In genomic region chr12:32106517-32107366, GRCh38 we compare ENCODE assay signal across 1 cellular context.
A peak's percentile ranks its signal among the peaks of the same experiment; 100 is the strongest.
TF ChIP-seq lines count a peak whose summit lies in the region.

Gene BICD1, plus strand, starts transcription at chr12:32106847. Its CDS starts 485 bp downstream, at chr12:32107332.

TF ChIP-seq in HepG2, 621 proteins besides CTCF, POLR2A, EP300 and RAD21 (continued from another document and continues in another):
- TF ChIP-seq IRF9 (CRISPR knock-in tag; IDR thresholded peaks at IDR 0.05; ENCODE audit: borderline replicate concordance), result peak; percentile 32; the same call in 1 of the 2 replicates
- TF ChIP-seq ZNF598 (CRISPR knock-in tag; IDR thresholded peaks at IDR 0.05; ENCODE audit: borderline replicate concordance), result peak; percentile 38; the same call in 1 of the 2 replicates
- no peak for TF ChIP-seq PAWR (CRISPR knock-in tag; IDR thresholded peaks at IDR 0.05; ENCODE audit: borderline replicate concordance)
- TF ChIP-seq MAX (IDR thresholded peaks at IDR 0.05), result peak; percentile 91
- TF ChIP-seq LCORL (IDR thresholded peaks at IDR 0.05), result no peak
- 0 out of 2 replicates have a peak, but pooled peaks have one; percentile 39 for TF ChIP-seq LCORL (CRISPR knock-in tag; IDR thresholded peaks at IDR 0.05)
- no peak for TF ChIP-seq TCF7 (IDR thresholded peaks at IDR 0.05; ENCODE audit: low read depth)
- TF ChIP-seq ZNF800 (CRISPR knock-in tag; IDR thresholded peaks at IDR 0.05), result peak; percentile 92
- TF ChIP-seq MEIS2 (CRISPR knock-in tag; IDR thresholded peaks at IDR 0.05), result peak; percentile 58; the same call in 1 of the 2 replicates
- 0 out of 2 replicates have a peak, but pooled peaks have one; percentile 48 for TF ChIP-seq NKX3-1 (CRISPR knock-in tag; IDR thresholded peaks at IDR 0.05)
- peak; percentile 75; the same call in 1 of the 2 replicates for TF ChIP-seq ZIK1 (CRISPR knock-in tag; IDR thresholded peaks at IDR 0.05; ENCODE audit: borderline replicate concordance, low read depth)
- no peak; the same call in 1 of the 2 replicates for TF ChIP-seq THAP9 (CRISPR knock-in tag; IDR thresholded peaks at IDR 0.05; ENCODE audit: borderline replicate concordance)
- TF ChIP-seq THAP7 (CRISPR knock-in tag; IDR thresholded peaks at IDR 0.05), result no peak
- TF ChIP-seq SP2 (CRISPR knock-in tag; IDR thresholded peaks at IDR 0.05), result peak; percentile 19; the same call in 1 of the 2 replicates
- no peak for TF ChIP-seq PHF5A (CRISPR knock-in tag; IDR thresholded peaks at IDR 0.05; ENCODE audit: low read depth, unreplicated experiment)
- TF ChIP-seq PBX3 (CRISPR knock-in tag; IDR thresholded peaks at IDR 0.05; ENCODE audit: borderline replicate concordance), result no peak
- 0 out of 2 replicates have a peak, but pooled peaks have one; percentile 41 for TF ChIP-seq HINFP (CRISPR knock-in tag; IDR thresholded peaks at IDR 0.05; ENCODE audit: low read depth)
- no peak for TF ChIP-seq ZNF30 (CRISPR knock-in tag; IDR thresholded peaks at IDR 0.05)
- TF ChIP-seq FOXA1 (IDR thresholded peaks at IDR 0.05), result no peak
- TF ChIP-seq FOXA1 (CRISPR knock-in tag; IDR thresholded peaks at IDR 0.05), result peak; percentile 4; the same call in 1 of the 2 replicates
- TF ChIP-seq ZNF740 (CRISPR knock-in tag; IDR thresholded peaks at IDR 0.05), result no peak
- TF ChIP-seq PRDM4 (CRISPR knock-in tag; IDR thresholded peaks at IDR 0.05; ENCODE audit: borderline replicate concordance), result no peak
- TF ChIP-seq ZNF616 (CRISPR knock-in tag; IDR thresholded peaks at IDR 0.05; ENCODE audit: low read depth), result peak; percentile 82; the same call in 1 of the 2 replicates
- peak; percentile 78; the same call in 1 of the 2 replicates for TF ChIP-seq REPIN1 (CRISPR knock-in tag; IDR thresholded peaks at IDR 0.05; ENCODE audit: borderline replicate concordance, low read depth)
- peak; percentile 69; the same call in 1 of the 2 replicates for TF ChIP-seq TARDBP (CRISPR knock-in tag; IDR thresholded peaks at IDR 0.05)
- peak; percentile 57 for TF ChIP-seq MXD1 (CRISPR knock-in tag; IDR thresholded peaks at IDR 0.05)
- peak; percentile 87 for TF ChIP-seq TFDP1 (CRISPR knock-in tag; IDR thresholded peaks at IDR 0.05; ENCODE audit: borderline replicate concordance)
- no peak for TF ChIP-seq ZNF234 (CRISPR knock-in tag; conservative IDR thresholded peaks at IDR 0.05)
- no peak for TF ChIP-seq RARA (CRISPR knock-in tag; IDR thresholded peaks at IDR 0.05)
- no peak; the same call in 1 of the 2 replicates for TF ChIP-seq STAT5B (CRISPR knock-in tag; IDR thresholded peaks at IDR 0.05)
- peak; percentile 70; the same call in 1 of the 2 replicates for TF ChIP-seq KAT8 (CRISPR knock-in tag; IDR thresholded peaks at IDR 0.05)
- TF ChIP-seq U2AF1 (optimal IDR thresholded peaks at IDR 0.05; ENCODE audit: low read depth, low read length), result peak; percentile 35
- TF ChIP-seq MED13 (CRISPR knock-in tag; IDR thresholded peaks at IDR 0.05), result peak; percentile 35; the same call in 1 of the 2 replicates
- peak; percentile 45; the same call in 1 of the 2 replicates for TF ChIP-seq FOXP4 (CRISPR knock-in tag; IDR thresholded peaks at IDR 0.05)
- TF ChIP-seq RELA (CRISPR knock-in tag; IDR thresholded peaks at IDR 0.05), result no peak
- peak; percentile 78 for TF ChIP-seq RBM39 (IDR thresholded peaks at IDR 0.05; ENCODE audit: low read depth, low read length, poor library complexity, severe bottlenecking)
- 0 out of 2 replicates have a peak, but pooled peaks have one; percentile 5 for TF ChIP-seq ZBTB49 (CRISPR knock-in tag; IDR thresholded peaks at IDR 0.05; ENCODE audit: borderline replicate concordance)
- no peak for TF ChIP-seq NFE2L1 (CRISPR knock-in tag; IDR thresholded peaks at IDR 0.05; ENCODE audit: borderline replicate concordance)
- TF ChIP-seq ESRRA (CRISPR knock-in tag; IDR thresholded peaks at IDR 0.05; ENCODE audit: low read depth), result 0 out of 2 replicates have a peak, but pooled peaks have one; percentile 24
- no peak for TF ChIP-seq CCAR2 (optimal IDR thresholded peaks at IDR 0.05; ENCODE audit: low read depth, low read length)
- TF ChIP-seq FOXC1 (CRISPR knock-in tag; IDR thresholded peaks at IDR 0.05; ENCODE audit: borderline replicate concordance), result peak; percentile 97
